ENCODE assay signal across 8 cellular contexts in the genomic region with DNA sequence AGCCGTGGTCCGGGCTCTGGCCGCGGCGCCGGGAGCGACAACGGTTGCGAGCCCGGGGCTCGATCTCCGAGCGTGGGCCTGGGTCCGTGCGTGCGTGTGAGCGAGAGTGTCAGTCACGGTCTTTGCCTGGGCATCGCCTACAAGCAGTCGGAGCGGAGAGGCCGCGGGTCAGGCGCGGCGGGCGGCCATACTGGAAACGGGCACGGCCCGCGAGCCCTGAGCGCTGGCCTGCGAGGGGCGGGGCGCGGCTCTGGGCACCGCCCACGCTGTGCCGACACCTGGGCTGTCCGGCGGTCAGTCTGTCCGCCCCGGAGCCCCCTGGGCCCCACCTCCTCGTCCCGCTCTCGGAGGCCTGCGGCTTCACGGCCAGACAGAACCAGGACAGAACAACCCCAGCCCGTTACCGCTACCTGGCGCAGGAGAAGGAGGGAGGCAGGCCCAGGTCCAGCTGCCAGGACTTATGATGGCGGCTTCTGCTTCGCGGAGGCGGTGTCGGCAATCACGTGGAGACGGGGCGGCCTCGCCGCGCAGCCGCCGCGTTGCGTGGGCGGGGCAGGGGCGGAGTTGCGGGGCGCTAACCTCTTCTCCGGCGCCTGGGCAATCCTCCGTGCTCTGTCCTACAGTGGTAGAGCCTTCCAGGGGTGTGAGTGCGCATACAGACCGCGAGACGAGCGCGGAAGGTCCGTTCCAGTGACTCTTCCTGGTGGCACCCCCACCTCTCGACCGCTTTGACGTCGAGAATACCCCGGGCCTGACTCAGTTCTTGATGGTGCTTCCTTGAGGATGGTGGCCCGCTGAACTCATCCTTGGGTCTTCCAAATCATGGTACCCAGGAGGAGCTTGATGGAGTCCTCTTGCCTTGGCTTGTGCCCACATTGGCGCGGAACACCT. TPM values are rescaled to one million over a fixed set of nuclear protein-coding genes. Genes with fewer than 3 reads are reported as not detected.
A peak's percentile ranks its signal among the peaks of the same experiment; 100 is the strongest.
DNase-seq lines count a peak whose midpoint lies in the region; ATAC-seq and TF ChIP-seq lines count a peak whose summit lies in the region.

TSS of gene TMEM131 (minus strand) at position 215 of the 891 bp plus-strand sequence. CDS start 286 bp downstream, outside the sequence.

- intact Hi-C loops in adrenal gland (cut with DNase I): loop anchor here in 1 of 2 donors (5.0 kb wide), 1 partner anchor 189 kb away; no protein-coding TSS in a partner anchor
- intact Hi-C loops in heart left ventricle (cut with DNase I): loop anchor here in 9 of 10 donors (2.0 to 10.0 kb wide), 8 partner anchors 129 to 389 kb away; no protein-coding TSS in a partner anchor
- intact Hi-C loops in transverse colon (cut with DNase I; ENCODE audit: low total_unique reads): no loop called here

- H3K4me3 ChIP-seq in adrenal gland: peak within 1 kb of the TSS; percentile 33 to 99 (median 62)
- H3K4me3 ChIP-seq in heart left ventricle: peak within 1 kb of the TSS; percentile 75 to 97 (median 86)
- peak within 1 kb of the TSS; percentile 76 to 92 (median 84) for H3K4me3 ChIP-seq in transverse colon

- TF ChIP-seq CTCF in GM13977 (IDR thresholded peaks at IDR 0.05; ENCODE audit: extremely low read depth, insufficient read depth, missing control alignments): no peak
- TF ChIP-seq CTCF in adrenal gland (IDR thresholded peaks at IDR 0.05): no peak
- TF ChIP-seq CTCF in heart left ventricle (IDR thresholded peaks at IDR 0.05): no peak
- TF ChIP-seq CTCF in transverse colon (IDR thresholded peaks at IDR 0.05): peak in 1 of 5 experiments; percentile 13

- in situ Hi-C loops in GM13977 (cut with MboI; ENCODE audit: low pct_unique_long_range_greater_than_20kb, low sequenced_read_pairs, unreplicated experiment): no loop called here
- in situ Hi-C loops in transverse colon (cut with MboI; ENCODE audit: low pct_ligation_motif_present in 1 of 4, low pct_unique_long_range_greater_than_20kb in 1 of 4, low sequenced_read_pairs in 3 of 4): no loop called here

- peak; percentile 49 to 70 for TF ChIP-seq POLR2A in adrenal gland (IDR thresholded peaks at IDR 0.05)
- TF ChIP-seq POLR2A in heart left ventricle (IDR thresholded peaks at IDR 0.05): peak in 1 of 2 donors; percentile 62
- TF ChIP-seq POLR2A in transverse colon (IDR thresholded peaks at IDR 0.05): peak; percentile 68

- H3K4me1 ChIP-seq in adrenal gland (replicated peaks in 1 of 2): peaks cover 13 to 40% of the 10 kb centered on the region in 2 donors
- peaks cover 3 to 45% (median 31%) of the 10 kb centered on the region in 12 donors for H3K4me1 ChIP-seq in heart left ventricle
- peaks cover 5 to 40% (median 30%) of the 10 kb centered on the region in 4 donors for H3K4me1 ChIP-seq in transverse colon

- ATAC-seq in HG02870 (IDR thresholded peaks at IDR 0.05; ENCODE audit: unreplicated experiment): peak; percentile 68
- peak; percentile 92 to 98 (median 97) for ATAC-seq in heart left ventricle

- 0 to 3% (median 1%) methylated on average over 36 to 88 of the region's 88 CpGs for WGBS in adrenal gland, 4 donors
- WGBS in heart left ventricle, 4 donors: 1 to 4% (median 1%) methylated on average over 21 to 88 of the region's 88 CpGs
- 2 to 16% methylated on average over 2 to 66 of the region's 88 CpGs for WGBS in transverse colon (ENCODE audit: low coverage in 1 of 2), 2 donors

- H3K36me3 ChIP-seq in adrenal gland (replicated peaks in 1 of 2) (no peaks in the 10 kb centered on the region), heart left ventricle (no peaks in the 10 kb centered on the region), transverse colon (no peaks in the 10 kb centered on the region)

- H3K27me3 ChIP-seq in adrenal gland (no peaks in the 10 kb centered on the region), heart left ventricle (no peaks in the 10 kb centered on the region), transverse colon (no peaks in the 10 kb centered on the region)

- TF ChIP-seq EP300 in transverse colon (IDR thresholded peaks at IDR 0.05; ENCODE audit: low read depth): no peak

- H3K9me3 ChIP-seq in adrenal gland (replicated peaks in 1 of 3) (no peaks in the 10 kb centered on the region), heart left ventricle (no peaks in the 10 kb centered on the region), transverse colon (no peaks in the 10 kb centered on the region)

- H3K27ac ChIP-seq in adrenal gland: peak within 1 kb of the TSS; percentile 82 to 98 (median 98)
- H3K27ac ChIP-seq in heart left ventricle: peak within 1 kb of the TSS; percentile 90 to 98 (median 97)
- H3K27ac ChIP-seq in transverse colon: peak within 1 kb of the TSS; percentile 93 to 99 (median 96)

- DNase-seq in GM13977 (ENCODE audit: low spot score) (peak; percentile 95), NCI-H146 treated with DMSO at 0.1 percent for 48 hours (lab: John Stamatoyannopoulos, UW; ENCODE audit: unreplicated experiment) (peak; percentile 92), T-helper 1 cell (peak; percentile 84 to 96 (median 91)), adrenal gland (peak; percentile 93 to 97 (median 95)), heart left ventricle (peak; percentile 95 to 98 (median 96)), pons (ENCODE audit: low spot score) (peak; percentile 85), transverse colon (peak; percentile 96)

RNA-seq across cellular contexts. Expression of gene TMEM131, which starts in this region (rescaled TPM):
- total RNA-seq in adrenal gland (10 to 100 TPM; 28.1 to 57.5 (median 35.5) TPM), heart left ventricle (10 to 100 TPM; 23.7 to 38.3 (median 31.3) TPM), transverse colon (10 to 100 TPM; 78.4 to 86.4 (median 80.5) TPM)
- polyA plus RNA-seq in adrenal gland (10 to 100 TPM; 13.7 to 37.0 (median 15.4) TPM), heart left ventricle (10 to 100 TPM in 1 of 2 donors, 1 to 10 TPM in 1; 9.3 to 15.3 TPM)

Comparison
In these comparisons a context has a peak if more than half of its experiments do, and no peak if none do; other contexts are left out.
1. Peak in every context shown above with its lines: DNase-seq, ATAC-seq, H3K4me3 ChIP-seq and H3K27ac ChIP-seq.